Comparison of ENCODE assay signal across 1 cellular context in genomic region chr12:6613776-6614512, GRCh38.
TF ChIP-seq lines count a peak whose summit lies in the region.

No MANE protein-coding gene starts in this region.

TF ChIP-seq in K562, 482 proteins besides CTCF, POLR2A, EP300 and RAD21 (continued from another document and continues in another):
- TF ChIP-seq HBP1 (CRISPR knock-in tag; IDR thresholded peaks at IDR 0.05), result 0 out of 2 replicates have a peak, but pooled peaks have one; percentile 71
- peak; percentile 65 for TF ChIP-seq PKNOX1 (IDR thresholded peaks at IDR 0.05)
- no peak; the same call in 1 of the 2 replicates for TF ChIP-seq SP1 (CRISPR knock-in tag; IDR thresholded peaks at IDR 0.05)
- no peak for TF ChIP-seq SP2 (IDR thresholded peaks at IDR 0.05; ENCODE audit: extremely low read depth, low read depth, low read length, poor library complexity, severe bottlenecking)
- TF ChIP-seq, protein P1, sequence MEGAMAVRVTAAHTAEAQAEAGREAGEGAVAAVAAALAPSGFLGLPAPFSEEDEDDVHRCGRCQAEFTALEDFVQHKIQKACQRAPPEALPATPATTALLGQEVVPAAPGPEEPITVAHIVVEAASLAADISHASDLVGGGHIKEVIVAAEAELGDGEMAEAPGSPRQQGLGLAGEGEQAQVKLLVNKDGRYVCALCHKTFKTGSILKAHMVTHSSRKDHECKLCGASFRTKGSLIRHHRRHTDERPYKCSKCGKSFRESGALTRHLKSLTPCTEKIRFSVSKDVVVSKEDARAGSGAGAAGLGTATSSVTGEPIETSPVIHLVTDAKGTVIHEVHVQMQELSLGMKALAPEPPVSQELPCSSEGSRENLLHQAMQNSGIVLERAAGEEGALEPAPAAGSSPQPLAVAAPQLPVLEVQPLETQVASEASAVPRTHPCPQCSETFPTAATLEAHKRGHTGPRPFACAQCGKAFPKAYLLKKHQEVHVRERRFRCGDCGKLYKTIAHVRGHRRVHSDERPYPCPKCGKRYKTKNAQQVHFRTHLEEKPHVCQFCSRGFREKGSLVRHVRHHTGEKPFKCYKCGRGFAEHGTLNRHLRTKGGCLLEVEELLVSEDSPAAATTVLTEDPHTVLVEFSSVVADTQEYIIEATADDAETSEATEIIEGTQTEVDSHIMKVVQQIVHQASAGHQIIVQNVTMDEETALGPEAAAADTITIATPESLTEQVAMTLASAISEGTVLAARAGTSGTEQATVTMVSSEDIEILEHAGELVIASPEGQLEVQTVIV (CRISPR knock-in tag; IDR thresholded peaks at IDR 0.05; ENCODE audit: borderline replicate concordance), result no peak
- peak; percentile 68; the same call in 1 of the 2 replicates for TF ChIP-seq MITF (IDR thresholded peaks at IDR 0.05)
- TF ChIP-seq PRPF4 (IDR thresholded peaks at IDR 0.05; ENCODE audit: insufficient read depth, low read depth, low read length, poor library complexity, severe bottlenecking), result no peak
- TF ChIP-seq TAF7 (tag; IDR thresholded peaks at IDR 0.05), result 0 out of 2 replicates have a peak, but pooled peaks have one; percentile 12
- TF ChIP-seq CBX1 (IDR thresholded peaks at IDR 0.05; ENCODE audit: low read depth), result no peak
- peak; percentile 27; the same call in 1 of the 2 replicates for TF ChIP-seq MEF2D (tag; conservative IDR thresholded peaks at IDR 0.05; ENCODE audit: low read depth)
- peak; percentile 18 to 42; a peak in 2 of 4 replicates for TF ChIP-seq FOXK2 (conservative IDR thresholded peaks at IDR 0.05 in 1 of 2, IDR thresholded peaks at IDR 0.05 in 1 of 2; ENCODE audit: low read depth in 2 of 2)
- no peak for TF ChIP-seq ZNF57 (CRISPR knock-in tag; IDR thresholded peaks at IDR 0.05)
- TF ChIP-seq MEF2A (IDR thresholded peaks at IDR 0.05; ENCODE audit: control insufficient read depth, low read depth, low read length), result no peak
- TF ChIP-seq PYGO2 (tag; IDR thresholded peaks at IDR 0.05), result no peak
- no peak for TF ChIP-seq NFE2L1 (tag; IDR thresholded peaks at IDR 0.05; ENCODE audit: borderline replicate concordance, low read depth)
- TF ChIP-seq ATF4 (CRISPR knock-in tag; IDR thresholded peaks at IDR 0.05), result 0 out of 2 replicates have a peak, but pooled peaks have one; percentile 13
- peak; percentile 33 for TF ChIP-seq L3MBTL2 (IDR thresholded peaks at IDR 0.05)
- TF ChIP-seq NR2C2 (CRISPR knock-in tag; IDR thresholded peaks at IDR 0.05), result no peak
- TF ChIP-seq NR2C2 (tag; IDR thresholded peaks at IDR 0.05), result peak; percentile 44; the same call in 1 of the 2 replicates
- TF ChIP-seq C11orf30 (IDR thresholded peaks at IDR 0.05; ENCODE audit: low read depth), result no peak
- TF ChIP-seq SRF (CRISPR knock-in tag; IDR thresholded peaks at IDR 0.05), result peak in 1 of 2 experiments; percentile 84; a peak in 1 of 4 replicates
- TF ChIP-seq SAFB (IDR thresholded peaks at IDR 0.05; ENCODE audit: borderline replicate concordance, low read depth, low read length), result no peak
- TF ChIP-seq, protein P2, sequence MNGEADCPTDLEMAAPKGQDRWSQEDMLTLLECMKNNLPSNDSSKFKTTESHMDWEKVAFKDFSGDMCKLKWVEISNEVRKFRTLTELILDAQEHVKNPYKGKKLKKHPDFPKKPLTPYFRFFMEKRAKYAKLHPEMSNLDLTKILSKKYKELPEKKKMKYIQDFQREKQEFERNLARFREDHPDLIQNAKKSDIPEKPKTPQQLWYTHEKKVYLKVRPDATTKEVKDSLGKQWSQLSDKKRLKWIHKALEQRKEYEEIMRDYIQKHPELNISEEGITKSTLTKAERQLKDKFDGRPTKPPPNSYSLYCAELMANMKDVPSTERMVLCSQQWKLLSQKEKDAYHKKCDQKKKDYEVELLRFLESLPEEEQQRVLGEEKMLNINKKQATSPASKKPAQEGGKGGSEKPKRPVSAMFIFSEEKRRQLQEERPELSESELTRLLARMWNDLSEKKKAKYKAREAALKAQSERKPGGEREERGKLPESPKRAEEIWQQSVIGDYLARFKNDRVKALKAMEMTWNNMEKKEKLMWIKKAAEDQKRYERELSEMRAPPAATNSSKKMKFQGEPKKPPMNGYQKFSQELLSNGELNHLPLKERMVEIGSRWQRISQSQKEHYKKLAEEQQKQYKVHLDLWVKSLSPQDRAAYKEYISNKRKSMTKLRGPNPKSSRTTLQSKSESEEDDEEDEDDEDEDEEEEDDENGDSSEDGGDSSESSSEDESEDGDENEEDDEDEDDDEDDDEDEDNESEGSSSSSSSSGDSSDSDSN (IDR thresholded peaks at IDR 0.05; ENCODE audit: borderline replicate concordance in 1 of 2, low read depth in 2 of 2, low read length in 2 of 2), result peak in 1 of 2 experiments; percentile 55; a peak in 1 of 4 replicates
- no peak for TF ChIP-seq SIRT6 (IDR thresholded peaks at IDR 0.05; ENCODE audit: low read depth, low read length)
- TF ChIP-seq ZNF551 (CRISPR knock-in tag; IDR thresholded peaks at IDR 0.05), result no peak
- TF ChIP-seq ZFPM2 (CRISPR knock-in tag; IDR thresholded peaks at IDR 0.05), result no peak
- TF ChIP-seq ZNF639 (CRISPR knock-in tag; conservative IDR thresholded peaks at IDR 0.05 in 1 of 2, IDR thresholded peaks at IDR 0.05 in 1 of 2), result peak in 1 of 2 experiments; percentile 88; a peak in 2 of 4 replicates
- peak; percentile 94 for TF ChIP-seq ELF4 (CRISPR knock-in tag; IDR thresholded peaks at IDR 0.05)
- peak; percentile 54; the same call in 1 of the 2 replicates for TF ChIP-seq E2F3 (CRISPR knock-in tag; IDR thresholded peaks at IDR 0.05)
- TF ChIP-seq TARDBP (IDR thresholded peaks at IDR 0.05), result peak; percentile 81
- TF ChIP-seq GABPB1 (CRISPR knock-in tag; IDR thresholded peaks at IDR 0.05), result peak; percentile 38; the same call in 1 of the 2 replicates
- no peak for TF ChIP-seq KLF13 (tag; IDR thresholded peaks at IDR 0.05; ENCODE audit: borderline replicate concordance, low read depth)
- no peak for TF ChIP-seq HNRNPUL1 (IDR thresholded peaks at IDR 0.05; ENCODE audit: low read length)
- TF ChIP-seq E2F6 (IDR thresholded peaks at IDR 0.05; ENCODE audit: borderline replicate concordance in 1 of 2, extremely low read depth in 1 of 2, insufficient read depth in 1 of 2, insufficient read length in 1 of 2, low read depth in 1 of 2, low read length in 1 of 2, poor library complexity in 1 of 2, severe bottlenecking in 1 of 2), result peak; percentile 44 to 81
- no peak for TF ChIP-seq SMARCC2 (IDR thresholded peaks at IDR 0.05; ENCODE audit: low read depth)
- TF ChIP-seq DMBX1 (CRISPR knock-in tag; IDR thresholded peaks at IDR 0.05; ENCODE audit: borderline replicate concordance), result peak; percentile 68; the same call in 1 of the 2 replicates
- TF ChIP-seq ZNF778 (CRISPR knock-in tag; IDR thresholded peaks at IDR 0.05), result no peak
- no peak for TF ChIP-seq U2AF2 (optimal IDR thresholded peaks at IDR 0.05; ENCODE audit: low read depth, low read length)
- peak; percentile 19; the same call in 1 of the 2 replicates for TF ChIP-seq CTBP1 (IDR thresholded peaks at IDR 0.05; ENCODE audit: borderline replicate concordance)
- TF ChIP-seq GTF2B (IDR thresholded peaks at IDR 0.05; ENCODE audit: extremely low read depth, insufficient read length), result no peak
- TF ChIP-seq XRCC3 (IDR thresholded peaks at IDR 0.05), result no peak
- no peak for TF ChIP-seq ZFP36 (IDR thresholded peaks at IDR 0.05; ENCODE audit: low read depth, low read length, partially characterized antibody)
- peak; percentile 81 to 94 for TF ChIP-seq MAZ (CRISPR knock-in tag; conservative IDR thresholded peaks at IDR 0.05 in 1 of 2, IDR thresholded peaks at IDR 0.05 in 1 of 2)
- TF ChIP-seq RBFOX2 (IDR thresholded peaks at IDR 0.05; ENCODE audit: low read depth, low read length), result peak; percentile 62
- TF ChIP-seq FOXJ2 (tag; IDR thresholded peaks at IDR 0.05), result peak; percentile 70
- peak; percentile 43 for TF ChIP-seq CXXC5 (CRISPR knock-in tag; IDR thresholded peaks at IDR 0.05)
